Comparison of ENCODE assay signal across 1 cellular context in the genomic region with DNA sequence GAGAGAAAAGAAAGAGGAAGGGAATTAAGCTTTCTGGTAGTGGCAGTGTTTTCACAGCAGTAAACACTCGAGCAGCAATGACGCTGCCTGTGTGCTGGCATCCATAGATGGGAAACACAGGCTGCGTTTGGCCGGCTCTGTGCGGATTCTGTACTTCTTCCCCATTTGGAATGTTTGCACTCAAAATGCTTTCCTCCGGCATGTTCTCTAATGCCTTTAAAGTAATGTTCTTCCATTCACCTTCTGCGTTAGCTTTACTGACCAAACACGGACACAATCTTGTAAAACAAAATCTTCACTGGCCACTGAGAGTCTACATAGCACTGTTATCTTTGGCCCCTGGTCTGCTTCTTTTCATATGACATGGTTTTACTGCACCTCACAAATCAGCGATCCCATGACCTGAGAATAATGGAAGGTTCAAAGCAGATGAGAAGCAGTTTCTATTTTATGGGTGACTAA.
TF ChIP-seq lines count a peak whose summit lies in the region.

No MANE protein-coding gene starts in this region.

TF ChIP-seq in SK-N-SH, 30 proteins besides CTCF, POLR2A, EP300 and RAD21 (continued from another document):
- TF ChIP-seq RCOR1 (IDR thresholded peaks at IDR 0.05; ENCODE audit: low read length) (no peak), IRF3 (IDR thresholded peaks at IDR 0.05; ENCODE audit: low read depth, low read length) (no peak), TEAD4 (IDR thresholded peaks at IDR 0.05; ENCODE audit: borderline replicate concordance, insufficient read depth) (no peak), CHD2 (IDR thresholded peaks at IDR 0.05; ENCODE audit: low read length, partially characterized antibody) (no peak), YY1 (IDR thresholded peaks at IDR 0.05; ENCODE audit: low read depth) (no peak), FOXM1 (IDR thresholded peaks at IDR 0.05; ENCODE audit: low read depth) (no peak)
TF ChIP-seq in SK-N-SH: peak in this region for 0.
